ENCODE assay signal across 8 cellular contexts in genomic region chr4:143184217-143184502, GRCh38. TPM values are rescaled to one million over a fixed set of nuclear protein-coding genes. Genes with fewer than 3 reads are reported as not detected.
A peak's percentile ranks its signal among the peaks of the same experiment; 100 is the strongest.
DNase-seq lines count a peak whose midpoint lies in the region; ATAC-seq and TF ChIP-seq lines count a peak whose summit lies in the region.

No MANE protein-coding gene starts in this region.

- ATAC-seq in GM18907 (IDR thresholded peaks at IDR 0.05; ENCODE audit: unreplicated experiment) (peak; percentile 31), HG03135 (IDR thresholded peaks at IDR 0.05; ENCODE audit: unreplicated experiment) (peak; percentile 22), T-cell (replicated peaks in 1 of 4) (peak; percentile 35 to 45 (median 42)), Right ventricle myocardium superior (ENCODE audit: poor library complexity) (peak; percentile 34)

- H3K27ac Mint-ChIP-seq in T-cell: peak overlapping the region; percentile 96

- peaks cover 60 to 78% (median 64%) of the 10 kb centered on the region in 3 donors for H3K4me1 Mint-ChIP-seq in T-cell

- no peaks in the 10 kb centered on the region for H3K27me3 ChIP-seq in rectal smooth muscle tissue (ENCODE audit: control insufficient read depth, insufficient read depth, low read length)

- intact Hi-C loops in Right ventricle myocardium superior (cut with DNase I): no loop called here

- H3K36me3 Mint-ChIP-seq in T-cell: peaks cover 24% of the 10 kb centered on the region

- CTCF ChIA-PET in T-cell (lab: Charles Lee): no interaction called here

- peak overlapping the region; percentile 82 for H3K4me3 ChIP-seq in AG10803 (ENCODE audit: low read length)
- peak overlapping the region; percentile 77 for H3K4me3 ChIP-seq in rectal smooth muscle tissue (ENCODE audit: low read length)

- H3K4me1 ChIP-seq in rectal smooth muscle tissue (ENCODE audit: control insufficient read depth, insufficient read depth, low read length): peaks cover 13% of the 10 kb centered on the region

- DNase-seq in AG10803 (ENCODE audit: low read depth): no peak
- no peak for DNase-seq in T-cell
- DNase-seq in Right ventricle myocardium superior: no peak
- DNase-seq in SHP77 (lab: John Stamatoyannopoulos, UW): no peak
- no peak for DNase-seq in dedifferentiated amniotic fluid mesenchymal stem cell (ENCODE audit: extremely low spot score)

- no peaks in the 10 kb centered on the region for H3K36me3 ChIP-seq in rectal smooth muscle tissue (ENCODE audit: control insufficient read depth, insufficient read depth, low read length)

- no peak for TF ChIP-seq CTCF in AG10803 (conservative IDR thresholded peaks at IDR 0.05; ENCODE audit: low read length)

- peak overlapping the region; percentile 91 for H3K27ac ChIP-seq in rectal smooth muscle tissue (ENCODE audit: low read depth, low read length)

- peak overlapping the region; percentile 47 for H3K9ac ChIP-seq in rectal smooth muscle tissue (ENCODE audit: low read length)

- H3K27me3 Mint-ChIP-seq in T-cell: no peaks in the 10 kb centered on the region

- peak overlapping the region; percentile 84 to 91 (median 87) for H3K4me3 Mint-ChIP-seq in T-cell

- POLR2A ChIA-PET in T-cell (lab: Charles Lee): interaction anchor here in 1 of 2 donors (0.6 kb wide), 1 partner anchor 129 kb away, joined by 3 read pairs; no protein-coding TSS in a partner anchor

- H3K9me3 Mint-ChIP-seq in T-cell: no peaks in the 10 kb centered on the region

RNA-seq across cellular contexts. Expression of gene USP38, which starts 0.6 kb away (rescaled TPM):
- total RNA-seq in T-cell (10 to 100 TPM; 22.6 to 31.1 (median 23.9) TPM), Right ventricle myocardium superior (18.6 TPM)
